Comparison of ENCODE assay signal across 11 cellular contexts in the genomic region with DNA sequence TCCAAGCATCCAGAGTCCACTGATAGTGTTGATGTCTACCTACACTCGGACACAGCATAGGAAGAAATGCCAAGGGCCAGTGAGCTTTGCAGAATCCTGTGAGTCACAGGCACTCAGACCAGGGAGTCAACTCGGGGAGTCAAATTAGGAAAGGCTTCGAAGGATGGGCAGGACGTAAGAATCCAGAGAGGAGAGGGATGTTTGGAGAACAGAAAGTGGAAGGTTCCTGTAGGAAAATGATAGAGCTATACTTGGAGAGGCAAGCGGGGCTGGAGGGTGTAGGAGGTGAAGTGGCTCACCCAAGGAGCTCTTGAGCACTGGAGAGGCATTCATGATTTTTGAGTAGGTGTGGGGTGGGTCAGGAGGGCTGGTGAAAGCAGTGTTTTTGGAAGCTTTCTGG. TPM values are rescaled to one million over a fixed set of nuclear protein-coding genes. Genes with fewer than 3 reads are reported as not detected.
DNase-seq lines count a peak whose midpoint lies in the region; ATAC-seq, FAIRE-seq and TF ChIP-seq lines count a peak whose summit lies in the region.
"Had no signal": no experiment of that assay in that cellular context is flagged by ENCODE, and none has a peak within 500 bp of the region (broad histone marks: within the 10 kb centered on the region; RNA-seq: fewer than 3 reads in every experiment).

No MANE protein-coding gene starts in this region.

- peaks cover 47% of the 10 kb centered on the region for H3K4me1 ChIP-seq in osteoblast (ENCODE audit: insufficient read depth, low read length)
- H3K4me1 ChIP-seq in small intestine (ENCODE audit: control insufficient read depth in 2 of 2, insufficient read depth in 1 of 2, low read depth in 1 of 2, low read length in 1 of 2) = peaks cover 5 to 16% of the 10 kb centered on the region in 2 donors

- H3K9me3 ChIP-seq in osteoblast (ENCODE audit: low read depth, low read length) (no peaks in the 10 kb centered on the region), small intestine (ENCODE audit: control insufficient read depth, low read depth) (no peaks in the 10 kb centered on the region)
- H3K9me3 ChIP-seq: pancreas had no signal

- DNase-seq in AG10803 (ENCODE audit: low read depth) = no peak
- no peak for DNase-seq in NB4 (ENCODE audit: low read depth)
- DNase-seq in epithelial cell of prostate (ENCODE audit: low read depth, low spot score) = no peak
- DNase-seq in osteoblast (ENCODE audit: insufficient read length, low spot score, missing footprints) = peak; percentile 96
- no peak for DNase-seq in NCI-H1417 (lab: John Stamatoyannopoulos, UW)
- DNase-seq in cerebellum (ENCODE audit: low spot score) = no peak
- DNase-seq in small intestine = no peak
- DNase-seq: activated CD4-positive, CD25-positive, alpha-beta regulatory T cell treated with anti-CD3 and anti-CD28 coated beads, Interleukin-2, amount 50 U/mL, for 72 hours had no signal

- TF ChIP-seq CTCF in AG10803 (conservative IDR thresholded peaks at IDR 0.05; ENCODE audit: low read length) (no peak), NB4 (IDR thresholded peaks at IDR 0.05; ENCODE audit: low read depth, low read length) (no peak), osteoblast (IDR thresholded peaks at IDR 0.05; ENCODE audit: extremely low read depth, low read depth, low read length) (no peak)

- WGBS in small intestine, 3 donors = 55 to 86% (median 83%) methylated on average over 5 of the region's 5 CpGs

- TF ChIP-seq POLR2A in NB4 (IDR thresholded peaks at IDR 0.05; ENCODE audit: extremely low read depth, insufficient read length) = no peak

- no peak overlapping the region for H2AFZ ChIP-seq in osteoblast (ENCODE audit: low read length)

- H3K4me2 ChIP-seq in osteoblast (ENCODE audit: insufficient read depth, low read length) = peak overlapping the region; percentile 92

- peak overlapping the region; percentile 89 for H3K4me3 ChIP-seq in AG10803 (ENCODE audit: low read length)
- H3K4me3 ChIP-seq in NB4 (ENCODE audit: low read depth, low read length) = peak overlapping the region; percentile 92
- peak overlapping the region; percentile 87 for H3K4me3 ChIP-seq in osteoblast (ENCODE audit: insufficient read depth, low read length)
- no peak overlapping the region for H3K4me3 ChIP-seq in small intestine (ENCODE audit: low read depth in 1 of 2, low read length in 2 of 2)

- no peak for FAIRE-seq in small intestine (lab: Jason Lieb, UNC)
- FAIRE-seq: pancreas had no signal

- no peak for ATAC-seq in GM18873 (IDR thresholded peaks at IDR 0.05; ENCODE audit: low FRiP score, unreplicated experiment)
- ATAC-seq: pancreas had no signal

- peaks cover 76% of the 10 kb centered on the region for H3K79me2 ChIP-seq in osteoblast (ENCODE audit: insufficient read depth, low read length)

- H3K27me3 ChIP-seq in osteoblast (ENCODE audit: insufficient read depth, low read length) (no peaks in the 10 kb centered on the region), small intestine (ENCODE audit: control insufficient read depth in 2 of 2, insufficient read depth in 2 of 2, low read length in 2 of 2) (no peaks in the 10 kb centered on the region)
- H3K27me3 ChIP-seq: pancreas had no signal

- H3K36me3 ChIP-seq in osteoblast (ENCODE audit: insufficient read depth, low read length) (peaks cover 65% of the 10 kb centered on the region), small intestine (ENCODE audit: control insufficient read depth in 2 of 2, insufficient read depth in 2 of 2, low read length in 2 of 2) (no peaks in the 10 kb centered on the region)

- H3K27ac ChIP-seq in epithelial cell of prostate (peak overlapping the region; percentile 97), osteoblast (ENCODE audit: low read depth, low read length) (peak overlapping the region; percentile 86), small intestine (ENCODE audit: low read depth in 1 of 2, low read length in 1 of 2) (peak overlapping the region in 1 of 2 donors; percentile 52)
- H3K27ac ChIP-seq: pancreas had no signal

- peaks cover 71% of the 10 kb centered on the region for H4K20me1 ChIP-seq in osteoblast (ENCODE audit: insufficient read depth, low read length)

RNA-seq across cellular contexts. Expression of a gene that starts 3.0 kb away (rescaled TPM):
- total RNA-seq in osteoblast = 38.9 and 47.4 TPM in 2 replicates
- 17.4 TPM for total RNA-seq in cerebellum
- 10 to 100 TPM; 50.3 to 73.2 (median 50.8) TPM for polyA plus RNA-seq in small intestine

RNA-seq across cellular contexts. Expression of a gene that starts 21.6 kb away (rescaled TPM):
- total RNA-seq in osteoblast = 1.2 and 1.4 TPM in 2 replicates
- total RNA-seq in cerebellum = 42.6 TPM
- 1 to 10 TPM in 1 of 3 donors, under 1 TPM in 1, not detected in 1; 0.54 to 3.3 TPM for polyA plus RNA-seq in small intestine

RNA-seq across cellular contexts. Expression of a gene that starts 24.5 kb away (rescaled TPM):
- not detected in 2 replicates for total RNA-seq in osteoblast
- 1.6 TPM for total RNA-seq in cerebellum
- polyA plus RNA-seq in small intestine = 10 to 100 TPM; 14.6 to 42.3 (median 19.6) TPM

RNA-seq across cellular contexts. Expression of a gene that starts 59.1 kb away (rescaled TPM):
- total RNA-seq in osteoblast (not detected in 2 replicates), cerebellum (not detected)
- not detected for polyA plus RNA-seq in small intestine
- total RNA-seq: pancreas had no signal
- polyA plus RNA-seq: adipose tissue, pancreas had no signal

Comparison
In these comparisons a context has a peak if more than half of its experiments do, and no peak if none do; other contexts are left out.
1. H3K4me3 ChIP-seq: peak in AG10803 (single experiment), NB4 (single experiment) and osteoblast (single experiment); none in small intestine (0 of 2).
2. RNA of a gene that starts 21.6 kb away (total RNA-seq): 42.6 TPM in cerebellum (single experiment); 1.2 to 1.4 TPM in osteoblast; every median in the first group is over 10 times any median in the second.